15 cellular contexts compared by ENCODE assay signal in the genomic region with DNA sequence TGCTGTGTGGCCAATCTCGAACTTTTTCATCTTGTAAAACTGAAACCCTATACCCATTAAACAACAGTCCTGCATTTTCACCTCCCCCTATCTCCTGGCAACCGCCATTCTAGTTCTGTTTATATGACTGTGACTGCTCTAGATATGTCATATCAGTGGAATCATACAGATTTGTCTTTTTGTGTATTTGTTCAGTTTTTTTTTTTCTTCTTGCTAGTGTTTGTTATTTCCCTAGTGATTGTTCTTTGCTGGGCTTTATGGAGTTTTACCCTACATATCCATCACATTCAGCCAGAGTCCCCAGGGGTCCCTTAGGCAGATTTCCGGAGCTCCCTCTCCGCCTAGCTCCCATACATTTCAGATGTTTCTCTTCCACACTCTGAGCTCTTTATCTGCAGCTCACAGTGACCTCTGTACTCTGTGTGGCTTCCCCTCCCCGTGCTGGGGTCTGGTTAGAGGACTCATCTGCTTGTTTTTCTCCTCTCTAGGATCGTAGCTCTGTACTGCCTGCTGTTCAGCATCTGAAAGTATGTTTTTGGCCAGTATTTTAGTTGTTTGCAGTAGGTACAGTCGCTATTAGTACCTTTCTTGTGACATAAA. TPM values are rescaled to one million over a fixed set of nuclear protein-coding genes. Genes with fewer than 3 reads are reported as not detected.
A peak's percentile ranks its signal among the peaks of the same experiment; 100 is the strongest.
DNase-seq lines count a peak whose midpoint lies in the region; ATAC-seq, FAIRE-seq and TF ChIP-seq lines count a peak whose summit lies in the region.
"Had no signal": no experiment of that assay in that cellular context is flagged by ENCODE, and none has a peak within 500 bp of the region (broad histone marks: within the 10 kb centered on the region; RNA-seq: fewer than 3 reads in every experiment).

No MANE protein-coding gene starts in this region.

- TF ChIP-seq CTCF in BE2C (IDR thresholded peaks at IDR 0.05; ENCODE audit: low read depth, low read length), result no peak
- TF ChIP-seq CTCF in NB4 (IDR thresholded peaks at IDR 0.05; ENCODE audit: low read depth, low read length), result no peak
- no peak for TF ChIP-seq CTCF in astrocyte (IDR thresholded peaks at IDR 0.05; ENCODE audit: insufficient read depth, low read depth, low read length)
- no peak for TF ChIP-seq CTCF in right lobe of liver (IDR thresholded peaks at IDR 0.05)
- TF ChIP-seq CTCF in pancreas (IDR thresholded peaks at IDR 0.05), result no peak
- no peak for TF ChIP-seq CTCF in uterus (IDR thresholded peaks at IDR 0.05)

- no peaks in the 10 kb centered on the region for H3K27me3 Mint-ChIP-seq in astrocyte (ENCODE audit: low read depth, unreplicated experiment)

- no peak overlapping the region for H3K9ac ChIP-seq in astrocyte (ENCODE audit: low read length)

- H3K4me1 ChIP-seq in BE2C (no peaks in the 10 kb centered on the region), astrocyte (ENCODE audit: insufficient read depth, low read length) (no peaks in the 10 kb centered on the region), right lobe of liver (no peaks in the 10 kb centered on the region), pancreas (no peaks in the 10 kb centered on the region), uterus (no peaks in the 10 kb centered on the region)

- ATAC-seq in right lobe of liver (peak in 3 of 4 donors; percentile 14 to 81 (median 36)), pancreas (no peak), GM18868 (IDR thresholded peaks at IDR 0.05; ENCODE audit: unreplicated experiment) (no peak)

- peaks cover 14% of the 10 kb centered on the region for H3K4me1 Mint-ChIP-seq in astrocyte (ENCODE audit: low read depth, unreplicated experiment)

- H3K27me3 ChIP-seq in BE2C (no peaks in the 10 kb centered on the region), astrocyte (ENCODE audit: insufficient read depth, low read length) (peaks cover 6% of the 10 kb centered on the region), right lobe of liver (no peaks in the 10 kb centered on the region), pancreas (no peaks in the 10 kb centered on the region), uterus (no peaks in the 10 kb centered on the region)

- no peaks in the 10 kb centered on the region for H3K36me3 Mint-ChIP-seq in astrocyte (ENCODE audit: low read depth, unreplicated experiment)

- TF ChIP-seq POLR2A in NB4 (IDR thresholded peaks at IDR 0.05; ENCODE audit: extremely low read depth, insufficient read length), result no peak
- no peak for TF ChIP-seq POLR2A in right lobe of liver (IDR thresholded peaks at IDR 0.05)
- TF ChIP-seq POLR2A in uterus (IDR thresholded peaks at IDR 0.05), result no peak

- 14% methylated on average over 7 of the region's 7 CpGs for WGBS in right lobe of liver (ENCODE audit: insufficient coverage, low coverage, low lambda C conversion rate, missing lambda C conversion rate)
- WGBS in pancreas, 2 donors, result 20 to 22% methylated on average over 7 of the region's 7 CpGs

- intact Hi-C loops in right lobe of liver (cut with DNase I) (no loop called here), pancreas (cut with DNase I) (no loop called here), uterus (cut with DNase I; ENCODE audit: low total_unique reads) (no loop called here)

- peak overlapping the region; percentile 25 for H3K4me2 ChIP-seq in astrocyte (ENCODE audit: low read length)

- H3K27ac ChIP-seq in astrocyte (ENCODE audit: low read depth, low read length) (no peak overlapping the region), right lobe of liver (no peak overlapping the region), pancreas (no peak overlapping the region), uterus (no peak overlapping the region)
- H3K27ac ChIP-seq: coronary artery, neutrophil had no signal

- H3K4me3 ChIP-seq in BE2C (ENCODE audit: low read depth, low read length) (peak overlapping the region; percentile 42), NB4 (ENCODE audit: low read depth, low read length) (no peak overlapping the region), astrocyte (ENCODE audit: insufficient read depth, low read depth, low read length) (no peak overlapping the region), right lobe of liver (no peak overlapping the region), pancreas (no peak overlapping the region), uterus (no peak overlapping the region)
- H3K4me3 ChIP-seq: coronary artery had no signal

- H3K27ac Mint-ChIP-seq in astrocyte (ENCODE audit: unreplicated experiment), result no peak overlapping the region
- H3K27ac Mint-ChIP-seq: activated naive CD8-positive, alpha-beta T cell treated with anti-CD3 and anti-CD28 coated beads, Interleukin-2, amount 10 ng/mL, durations not matched to agents 7 days and 5 days; HFFc6 had no signal

- no peak overlapping the region for H3K4me3 Mint-ChIP-seq in astrocyte (ENCODE audit: unreplicated experiment)
- H3K4me3 Mint-ChIP-seq: activated naive CD8-positive, alpha-beta T cell treated with anti-CD3 and anti-CD28 coated beads, Interleukin-2, amount 10 ng/mL, durations not matched to agents 7 days and 5 days; HFFc6 had no signal

- H3K79me2 ChIP-seq in astrocyte (ENCODE audit: insufficient read depth, low read length), result no peaks in the 10 kb centered on the region

- H3K9me3 Mint-ChIP-seq in astrocyte (ENCODE audit: unreplicated experiment), result no peaks in the 10 kb centered on the region
- H3K9me3 Mint-ChIP-seq: HFFc6 had no signal

- no peak overlapping the region for H2AFZ ChIP-seq in astrocyte (ENCODE audit: low read depth, low read length)

- FAIRE-seq in astrocyte (lab: Jason Lieb, UNC), result no peak
- no peak for FAIRE-seq in pancreas (lab: Jason Lieb, UNC)

- H3K9me3 ChIP-seq in BE2C, result no peaks in the 10 kb centered on the region
- H3K9me3 ChIP-seq in astrocyte (ENCODE audit: insufficient read depth, low read depth, low read length), result no peaks in the 10 kb centered on the region
- H3K9me3 ChIP-seq in right lobe of liver, result no peaks in the 10 kb centered on the region
- no peaks in the 10 kb centered on the region for H3K9me3 ChIP-seq in pancreas
- no peaks in the 10 kb centered on the region for H3K9me3 ChIP-seq in uterus
- H3K9me3 ChIP-seq: neutrophil had no signal

- no peaks in the 10 kb centered on the region for H4K20me1 ChIP-seq in astrocyte (ENCODE audit: insufficient read depth, low read length)

- no peaks in the 10 kb centered on the region for H3K36me3 ChIP-seq in BE2C
- no peaks in the 10 kb centered on the region for H3K36me3 ChIP-seq in astrocyte (ENCODE audit: insufficient read depth, low read length)
- no peaks in the 10 kb centered on the region for H3K36me3 ChIP-seq in right lobe of liver
- H3K36me3 ChIP-seq in pancreas, result no peaks in the 10 kb centered on the region
- no peaks in the 10 kb centered on the region for H3K36me3 ChIP-seq in uterus
- H3K36me3 ChIP-seq: neutrophil had no signal

- peak; percentile 73 for DNase-seq in BE2C
- peak; percentile 14 for DNase-seq in NB4 (ENCODE audit: low read depth)
- DNase-seq in astrocyte (ENCODE audit: low read depth), result no peak
- peak in 1 of 3 donors; percentile 20 for DNase-seq in right lobe of liver
- no peak for DNase-seq in pancreas
- DNase-seq in uterus, result no peak
- DNase-seq in kidney tubule cell (ENCODE audit: low spot score), result no peak
- DNase-seq: activated naive CD8-positive, alpha-beta T cell treated with anti-CD3 and anti-CD28 coated beads, Interleukin-2, amount 10 ng/mL, durations not matched to agents 7 days and 5 days; HFFc6; kidney glomerular epithelial cell had no signal

RNA-seq across cellular contexts. Expression of a gene that starts 25.1 kb away (rescaled TPM):
- not detected for polyA plus RNA-seq in BE2C (2012; ENCODE audit: insufficient read depth, insufficient read length, low read depth)
- not detected in 2 replicates for total RNA-seq in astrocyte
- not detected for total RNA-seq in right lobe of liver
- total RNA-seq in pancreas, result not detected
- under 1 TPM in 1 of 2 donors, not detected in 1; 0.82 TPM for polyA plus RNA-seq in pancreas
- not detected for total RNA-seq in uterus
- total RNA-seq: activated naive CD8-positive, alpha-beta T cell treated with anti-CD3 and anti-CD28 coated beads, Interleukin-2, amount 10 ng/mL, durations not matched to agents 7 days and 5 days; HFFc6; M059J; NCI-H460 had no signal

Comparison
In these comparisons a context has a peak if more than half of its experiments do, and no peak if none do; other contexts are left out.
1. DNase-seq: peak in BE2C (single experiment) and NB4 (single experiment); none in astrocyte (single experiment), pancreas (0 of 6), uterus (0 of 2) and kidney tubule cell (single experiment).
2. ATAC-seq: peak in right lobe of liver (3 of 4); none in pancreas (0 of 4) and GM18868 (single experiment).